23 cellular contexts compared by ENCODE assay signal in the genomic region with DNA sequence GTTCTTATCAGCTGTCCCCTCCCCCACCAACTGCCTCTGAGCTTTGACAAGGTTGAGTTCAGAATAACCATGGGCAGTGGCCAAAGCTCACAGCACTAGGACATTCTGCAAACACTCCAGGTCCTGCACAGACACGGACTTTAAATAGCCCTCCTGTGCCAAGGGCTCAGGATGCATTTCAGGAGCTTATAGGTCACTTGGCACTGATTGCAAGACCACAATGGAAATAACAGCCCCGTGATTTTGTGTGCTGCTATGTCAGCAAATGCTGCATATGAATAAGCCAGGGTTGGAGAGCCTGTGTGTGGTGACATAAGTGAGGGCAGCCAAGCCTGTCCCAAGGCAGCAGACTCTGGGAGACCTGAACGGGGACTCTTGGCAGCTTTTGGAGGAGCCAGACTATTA.
DNase-seq lines count a peak whose midpoint lies in the region; ATAC-seq, FAIRE-seq and TF ChIP-seq lines count a peak whose summit lies in the region.
"Had no signal": no experiment of that assay in that cellular context is flagged by ENCODE, and none has a peak within 500 bp of the region (broad histone marks: within the 10 kb centered on the region; RNA-seq: fewer than 3 reads in every experiment).

No MANE protein-coding gene starts in this region.

- TF ChIP-seq CTCF in right atrium auricular region (IDR thresholded peaks at IDR 0.05): no peak
- no peak for TF ChIP-seq CTCF in pancreas (IDR thresholded peaks at IDR 0.05)
- no peak for TF ChIP-seq CTCF in upper lobe of right lung (IDR thresholded peaks at IDR 0.05)

- intact Hi-C loops in Right ventricle myocardium superior (cut with DNase I) (no loop called here), left ventricle myocardium superior (cut with micrococcal nuclease) (no loop called here), pancreas (cut with DNase I) (no loop called here), upper lobe of right lung (cut with DNase I) (no loop called here)

- H3K4me3 ChIP-seq in right atrium auricular region (no peak overlapping the region), pancreas (no peak overlapping the region), upper lobe of right lung (no peak overlapping the region)
- H3K4me3 ChIP-seq: ascending aorta had no signal

- H3K36me3 ChIP-seq in right atrium auricular region: no peaks in the 10 kb centered on the region
- no peaks in the 10 kb centered on the region for H3K36me3 ChIP-seq in pancreas
- no peaks in the 10 kb centered on the region for H3K36me3 ChIP-seq in upper lobe of right lung
- H3K36me3 ChIP-seq: ascending aorta had no signal

- WGBS in pancreas, 2 donors: 2 to 5% methylated on average over 3 of the region's 3 CpGs

- FAIRE-seq in pancreas (lab: Jason Lieb, UNC): no peak
- FAIRE-seq in GM12891 (lab: Jason Lieb, UNC): no peak
- FAIRE-seq: endometrium, urothelium cell line had no signal

- H3K9me3 ChIP-seq in right atrium auricular region (no peaks in the 10 kb centered on the region), pancreas (no peaks in the 10 kb centered on the region), upper lobe of right lung (no peaks in the 10 kb centered on the region)
- H3K9me3 ChIP-seq: ascending aorta had no signal

- ATAC-seq in Right ventricle myocardium superior (ENCODE audit: poor library complexity): peak; percentile 93
- peak; percentile 96 for ATAC-seq in left ventricle myocardium superior
- peak in 3 of 4 donors; percentile 40 to 88 (median 85) for ATAC-seq in pancreas
- peak; percentile 80 for ATAC-seq in upper lobe of right lung
- ATAC-seq in HG02588 (IDR thresholded peaks at IDR 0.05; ENCODE audit: unreplicated experiment): no peak
- no peak for ATAC-seq in HG03280 (IDR thresholded peaks at IDR 0.05; ENCODE audit: unreplicated experiment)
- ATAC-seq: natural killer cell treated with Interleukin-12 subunit alpha and Interleukin-12 subunit beta and Interleukin-15 and Interleukin-18, amount 100 ng/mL, for 72 hours had no signal

- no peaks in the 10 kb centered on the region for H3K27me3 ChIP-seq in right atrium auricular region
- no peaks in the 10 kb centered on the region for H3K27me3 ChIP-seq in pancreas
- H3K27me3 ChIP-seq in upper lobe of right lung: no peaks in the 10 kb centered on the region
- H3K27me3 ChIP-seq: ascending aorta had no signal

- peaks cover 0 to 8% of the 10 kb centered on the region in 2 donors for H3K4me1 ChIP-seq in right atrium auricular region
- H3K4me1 ChIP-seq in pancreas: peaks cover 0 to 12% (median 12%) of the 10 kb centered on the region in 3 donors
- H3K4me1 ChIP-seq in upper lobe of right lung: no peaks in the 10 kb centered on the region
- H3K4me1 ChIP-seq: ascending aorta had no signal

- DNase-seq in Right ventricle myocardium superior: peak; percentile 47
- DNase-seq in right atrium auricular region (ENCODE audit: low spot score): no peak
- DNase-seq in left ventricle myocardium superior: peak; percentile 31
- DNase-seq in pancreas: peak in 4 of 6 donors; percentile 8 to 39 (median 30)
- DNase-seq in upper lobe of right lung: no peak
- DNase-seq in GM12891 (ENCODE audit: insufficient read length, low spot score): no peak
- DNase-seq: activated B cell treated with CpG ODN at 0.5 μM for 24 hours; activated CD4-positive, alpha-beta T cell treated with anti-CD3 and anti-CD28 coated beads, Interleukin-2, amount 50 U/mL, for 4 hours; activated CD8-positive, alpha-beta memory T cell treated with anti-CD3 and anti-CD28 coated beads, Interleukin-2, amount 50 U/mL, for 4 hours; CD4-positive, alpha-beta memory T cell; dermis blood vessel endothelial cell; DMS 273 treated with DMSO at 0.1 percent for 48 hours; midbrain; NCI-H1436; NCI-H2171 treated with DMSO at 0.1 percent for 48 hours; NCI-H69; SHP77 had no signal

- TF ChIP-seq POLR2A in GM12891 (IDR thresholded peaks at IDR 0.05; ENCODE audit: low read depth, low read length): no peak

- H3K27ac ChIP-seq in right atrium auricular region: no peak overlapping the region
- no peak overlapping the region for H3K27ac ChIP-seq in pancreas
- no peak overlapping the region for H3K27ac ChIP-seq in upper lobe of right lung
- H3K27ac ChIP-seq: ascending aorta had no signal

TF ChIP-seq in GM12891, 5 proteins besides CTCF, POLR2A, EP300 and RAD21:
- TF ChIP-seq PAX5 (IDR thresholded peaks at IDR 0.05; ENCODE audit: insufficient read depth, low read length, severe bottlenecking): no peak
- no peak for TF ChIP-seq POU2F2 (IDR thresholded peaks at IDR 0.05; ENCODE audit: low read depth, low read length)
- no peak for TF ChIP-seq POLR2AphosphoS5 (IDR thresholded peaks at IDR 0.05; ENCODE audit: low read depth, low read length)
- TF ChIP-seq SPI1 (IDR thresholded peaks at IDR 0.05; ENCODE audit: low read depth, low read length): no peak
- TF ChIP-seq TAF1 (IDR thresholded peaks at IDR 0.05; ENCODE audit: low read depth, low read length): no peak

Comparison
In these comparisons a context has a peak if more than half of its experiments do, and no peak if none do; other contexts are left out.
1. DNase-seq: peak in Right ventricle myocardium superior (single experiment), left ventricle myocardium superior (single experiment) and pancreas (4 of 6); none in right atrium auricular region (single experiment), upper lobe of right lung (single experiment) and GM12891 (single experiment).
2. ATAC-seq: peak in Right ventricle myocardium superior (single experiment), left ventricle myocardium superior (single experiment), pancreas (3 of 4) and upper lobe of right lung (single experiment); none in HG02588 (single experiment) and HG03280 (single experiment).